17 cellular contexts compared by ENCODE assay signal in the genomic region with DNA sequence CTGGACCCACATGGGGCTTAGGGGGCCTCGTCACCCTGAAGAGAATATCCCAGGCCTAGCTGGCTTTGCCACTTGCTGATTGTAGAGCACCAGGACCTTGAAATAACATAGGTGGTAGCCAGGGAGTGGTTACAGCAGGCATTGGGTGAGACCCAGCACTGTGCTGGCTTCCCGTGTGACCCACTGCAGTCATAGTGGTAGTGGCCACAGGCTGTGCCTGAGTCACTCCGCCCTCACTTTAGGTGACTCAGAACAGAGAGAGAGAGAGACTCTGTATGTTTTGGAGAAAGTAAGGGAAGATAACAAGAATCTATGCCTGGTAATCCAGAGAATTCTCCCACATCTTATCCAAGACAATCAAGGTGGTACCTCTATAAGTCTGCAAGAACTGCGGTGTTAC.
"Had no signal": no experiment of that assay in that cellular context is flagged by ENCODE, and none has a peak within 500 bp of the region (broad histone marks: within the 10 kb centered on the region; RNA-seq: fewer than 3 reads in every experiment).

No MANE protein-coding gene starts in this region.

- H3K27me3 ChIP-seq: body of pancreas, upper lobe of right lung had no signal

- H3K9me3 ChIP-seq: body of pancreas, upper lobe of right lung had no signal

- H3K27ac ChIP-seq: body of pancreas, skin epidermis, upper lobe of right lung had no signal

- H3K4me1 ChIP-seq: body of pancreas, upper lobe of right lung had no signal

- H3K4me3 ChIP-seq: body of pancreas, skin epidermis, upper lobe of right lung had no signal

- H3K36me3 ChIP-seq: upper lobe of right lung had no signal

- DNase-seq: activated B cell treated with CpG ODN at 0.5 μM for 24 hours; activated CD4-positive, alpha-beta T cell treated with anti-CD3 and anti-CD28 coated beads for 48 hours; activated CD8-positive, alpha-beta memory T cell treated with anti-CD3 and anti-CD28 coated beads, Interleukin-2, amount 50 U/mL, for 4 hours; activated CD8-positive, alpha-beta T cell treated with anti-CD3 and anti-CD28 coated beads, Interleukin-2, amount 10 ng/mL, durations not matched to agents 7 days and 5 days; activated gamma-delta T cell; activated T-cell treated with anti-CD3 and anti-CD28 coated beads, Interleukin-2, amount 50 U/mL, for 48 hours; amniotic stem cell; body of pancreas; effector CD8-positive, alpha-beta T cell; head of caudate nucleus; immature natural killer cell; nucleus accumbens; right cardiac atrium; stimulated activated CD4-positive, alpha-beta T cell treated with anti-CD3 and anti-CD28 coated beads, Interleukin-15, amount 100 ng/mL, for 24 hours; stimulated activated CD4-positive, alpha-beta T cell treated with anti-CD3 and anti-CD28 coated beads, Interleukin-4, amount 100 ng/mL, for 24 hours; upper lobe of right lung had no signal
